ENCODE assay signal across 9 cellular contexts in the genomic region with DNA sequence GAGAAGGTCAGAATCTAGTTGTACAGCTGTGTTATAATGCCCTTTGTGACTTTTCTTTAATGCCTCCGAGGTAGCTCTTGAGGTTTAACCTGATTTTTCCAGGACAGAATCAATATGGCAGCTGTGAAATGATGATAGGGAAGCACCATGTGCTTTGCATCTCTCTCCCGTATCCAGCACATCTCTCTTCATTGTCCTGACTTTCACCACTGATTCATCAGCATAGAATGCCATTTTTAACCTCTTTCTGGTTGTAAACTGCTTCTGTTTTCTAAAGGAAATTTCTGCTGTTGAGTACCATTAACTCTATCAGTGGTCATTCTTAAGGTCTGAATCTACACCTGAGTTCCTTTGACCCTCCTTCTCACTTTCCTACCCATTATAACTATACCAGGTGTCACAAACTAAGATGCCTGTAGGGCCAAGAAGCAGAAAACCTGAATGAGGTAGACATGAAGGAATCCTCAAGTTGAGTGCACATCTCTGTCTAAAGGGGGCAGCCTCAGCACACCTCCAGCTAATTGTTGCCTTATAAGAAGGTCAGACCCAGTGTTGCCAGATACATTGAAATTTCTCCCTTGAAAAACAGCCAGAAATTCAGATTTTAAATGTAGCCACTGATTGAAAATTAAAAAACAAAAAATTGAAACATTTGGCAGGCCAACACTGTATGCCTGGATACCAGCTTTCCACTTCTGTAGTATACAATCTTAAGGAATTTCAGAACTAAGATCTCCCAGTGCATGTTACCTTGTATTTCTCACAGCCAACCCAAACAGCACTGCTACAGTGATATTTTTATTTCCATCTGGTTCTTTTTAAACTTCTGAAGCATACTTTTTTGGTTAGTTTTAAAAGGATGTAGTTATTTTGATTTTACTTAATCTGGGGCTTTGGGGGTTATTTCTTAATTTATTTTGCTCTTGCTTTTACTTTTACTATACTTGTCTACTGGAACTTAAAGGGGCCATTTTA. TPM values are rescaled to one million over a fixed set of nuclear protein-coding genes. Genes with fewer than 3 reads are reported as not detected.
A peak's percentile ranks its signal among the peaks of the same experiment; 100 is the strongest.
DNase-seq lines count a peak whose midpoint lies in the region; ATAC-seq, FAIRE-seq and TF ChIP-seq lines count a peak whose summit lies in the region.
"Had no signal": no experiment of that assay in that cellular context is flagged by ENCODE, and none has a peak within 500 bp of the region (broad histone marks: within the 10 kb centered on the region; RNA-seq: fewer than 3 reads in every experiment).

No MANE protein-coding gene starts in this region.

- H3K4me3 ChIP-seq in Loucy (ENCODE audit: low read length, poor library complexity, severe bottlenecking), result no peak overlapping the region
- H3K4me3 ChIP-seq in GM12878, result no peak overlapping the region
- no peak overlapping the region for H3K4me3 ChIP-seq in parathyroid adenoma (ENCODE audit: low read depth, low read length)

- H3K4me1 Mint-ChIP-seq in activated CD4-positive, alpha-beta T cell treated with anti-CD3 and anti-CD28 coated beads, Interleukin-2, amount 10 ng/mL, durations not matched to agents 7 days and 5 days, result no peaks in the 10 kb centered on the region

- H3K27me3 Mint-ChIP-seq in activated CD4-positive, alpha-beta T cell treated with anti-CD3 and anti-CD28 coated beads, Interleukin-2, amount 10 ng/mL, durations not matched to agents 7 days and 5 days, result peaks cover 30% of the 10 kb centered on the region

- peak; percentile 74 for FAIRE-seq in GM12878 (lab: Jason Lieb, UNC)

- no peak overlapping the region for H3K4me3 Mint-ChIP-seq in activated CD4-positive, alpha-beta T cell treated with anti-CD3 and anti-CD28 coated beads, Interleukin-2, amount 10 ng/mL, durations not matched to agents 7 days and 5 days

- H3F3A ChIP-seq in Loucy (ENCODE audit: low read depth), result no peaks in the 10 kb centered on the region

- no peaks in the 10 kb centered on the region for H3K9me3 Mint-ChIP-seq in activated CD4-positive, alpha-beta T cell treated with anti-CD3 and anti-CD28 coated beads, Interleukin-2, amount 10 ng/mL, durations not matched to agents 7 days and 5 days

- no peak overlapping the region for H3K9ac ChIP-seq in Loucy (ENCODE audit: low read depth, low read length, poor library complexity, severe bottlenecking)
- H3K9ac ChIP-seq in GM12878 (ENCODE audit: control insufficient read depth, insufficient read depth, low read length), result no peak overlapping the region
- H3K9ac ChIP-seq in parathyroid adenoma, result no peak overlapping the region

- no peak overlapping the region for H3K27ac ChIP-seq in GM12878 (ENCODE audit: control insufficient read depth, insufficient read depth)
- no peak overlapping the region for H3K27ac ChIP-seq in parathyroid adenoma

- no peaks in the 10 kb centered on the region for H3K27me3 ChIP-seq in Loucy (ENCODE audit: insufficient read depth, low read length, poor library complexity, severe bottlenecking)
- H3K27me3 ChIP-seq in GM12878 (replicated peaks in 1 of 2; ENCODE audit: control insufficient read depth in 2 of 2, insufficient read depth in 2 of 2, low read length in 1 of 2), result no peaks in the 10 kb centered on the region; a peak in 2 of 4 replicates
- H3K27me3 ChIP-seq in parathyroid adenoma (ENCODE audit: control insufficient read depth, insufficient read depth, low read length), result no peaks in the 10 kb centered on the region

- H3K27ac Mint-ChIP-seq in activated CD4-positive, alpha-beta T cell treated with anti-CD3 and anti-CD28 coated beads, Interleukin-2, amount 10 ng/mL, durations not matched to agents 7 days and 5 days, result no peak overlapping the region

- RAD21 ChIA-PET in GM12878 (lab: Charles Lee; ENCODE audit: unreplicated experiment), result interaction anchor here (0.8 to 0.9 kb wide), 2 partner anchors 146 to 786 kb away, joined by 3 read pairs; a partner anchor contains a TSS

- ATAC-seq in GM12878, result peak; percentile 77
- ATAC-seq in HG03432 (IDR thresholded peaks at IDR 0.05; ENCODE audit: unreplicated experiment), result no peak
- ATAC-seq in HG02588 (IDR thresholded peaks at IDR 0.05; ENCODE audit: unreplicated experiment), result no peak
- no peak for ATAC-seq in GM18861 (IDR thresholded peaks at IDR 0.05; ENCODE audit: unreplicated experiment)

- intact Hi-C loops in GM12878 (cut with micrococcal nuclease; ENCODE audit: unreplicated experiment), result loop anchor here (1.0 kb wide), 1 partner anchor 69 kb away; no protein-coding TSS in a partner anchor

- POLR2A ChIA-PET in activated CD4-positive, alpha-beta T cell treated with anti-CD3 and anti-CD28 coated beads, Interleukin-2, amount 10 ng/mL, durations not matched to agents 7 days and 5 days (lab: Charles Lee), result no interaction called here
- POLR2A ChIA-PET in GM12878 (lab: Charles Lee), result interaction anchor here (0.6 kb wide), 1 partner anchor 103 kb away, joined by 3 read pairs; no protein-coding TSS in a partner anchor

- SMC1A ChIA-PET in GM12878 (lab: Charles Lee; ENCODE audit: uncharacterized antibody, unreplicated experiment), result interaction anchor here (0.5 to 1.5 kb wide), 4 partner anchors 11 to 634 kb away, joined by 3 to 4 read pairs (median 3); no protein-coding TSS in a partner anchor

- peak; percentile 7 for DNase-seq in activated CD4-positive, alpha-beta T cell treated with anti-CD3 and anti-CD28 coated beads, Interleukin-2, amount 10 ng/mL, durations not matched to agents 7 days and 5 days
- no peak for DNase-seq in activated CD4-positive, alpha-beta T cell treated with anti-CD3 and anti-CD28 coated beads, Interleukin-2, amount 50 U/mL, for 4 hours
- no peak for DNase-seq in GM12878 (ENCODE audit: low read depth, low spot score)
- DNase-seq: NCI-H1048 had no signal

- no peak overlapping the region for H3K4me2 ChIP-seq in Loucy (ENCODE audit: low read depth, low read length, poor library complexity, severe bottlenecking)
- no peak overlapping the region for H3K4me2 ChIP-seq in GM12878 (ENCODE audit: control insufficient read depth, insufficient read depth)
- no peak overlapping the region for H3K4me2 ChIP-seq in parathyroid adenoma (ENCODE audit: low read length)

- H3K9me2 ChIP-seq in Loucy (replicated peaks; ENCODE audit: low read depth, low read length), result no peaks in the 10 kb centered on the region

- no peak for TF ChIP-seq EP300 in GM12878 (IDR thresholded peaks at IDR 0.05; ENCODE audit: borderline replicate concordance in 1 of 2, control insufficient read depth in 1 of 2, low read depth in 2 of 2, low read length in 2 of 2)

- no peaks in the 10 kb centered on the region for H3K36me3 ChIP-seq in Loucy (ENCODE audit: insufficient read depth, low read length)
- H3K36me3 ChIP-seq in GM12878 (ENCODE audit: control insufficient read depth in 2 of 2, insufficient read depth in 2 of 2, low read length in 1 of 2), result no peaks in the 10 kb centered on the region
- no peaks in the 10 kb centered on the region for H3K36me3 ChIP-seq in parathyroid adenoma (ENCODE audit: control insufficient read depth, insufficient read depth, low read length)

- 0% methylated on average over 2 of the region's 2 CpGs for WGBS in GM12878 (ENCODE audit: insufficient coverage, insufficient replicate concordance, low lambda C conversion rate, missing lambda C conversion rate)

- H3K79me2 ChIP-seq in Loucy (ENCODE audit: insufficient read depth, low read length) (no peaks in the 10 kb centered on the region), GM12878 (ENCODE audit: control insufficient read depth, insufficient read depth, low read length) (no peaks in the 10 kb centered on the region), parathyroid adenoma (no peaks in the 10 kb centered on the region)

- no peaks in the 10 kb centered on the region for H4K20me1 ChIP-seq in Loucy (ENCODE audit: insufficient read depth, low read length, poor library complexity, severe bottlenecking)
- H4K20me1 ChIP-seq in GM12878 (ENCODE audit: control insufficient read depth, insufficient read depth), result no peaks in the 10 kb centered on the region

- CTCF ChIA-PET in activated CD4-positive, alpha-beta T cell treated with anti-CD3 and anti-CD28 coated beads, Interleukin-2, amount 10 ng/mL, durations not matched to agents 7 days and 5 days (lab: Charles Lee), result interaction anchor here (1.9 kb wide), 1 partner anchor 9 kb away, joined by 5 read pairs; no protein-coding TSS in a partner anchor
- CTCF ChIA-PET in GM12878 (lab: Yijun Ruan, JAX), result interaction anchor here (1.0 to 1.8 kb wide), 3 partner anchors 9 to 68 kb away, joined by 3 to 5 read pairs (median 4); no protein-coding TSS in a partner anchor

- peak; percentile 44 for TF ChIP-seq RAD21 in GM12878 (IDR thresholded peaks at IDR 0.05; ENCODE audit: insufficient read depth, low read depth, low read length)

- no peaks in the 10 kb centered on the region for H3K36me3 Mint-ChIP-seq in activated CD4-positive, alpha-beta T cell treated with anti-CD3 and anti-CD28 coated beads, Interleukin-2, amount 10 ng/mL, durations not matched to agents 7 days and 5 days (ENCODE audit: low read depth)

- no peak overlapping the region for H2AFZ ChIP-seq in Loucy (ENCODE audit: low read length)
- no peak overlapping the region for H2AFZ ChIP-seq in GM12878 (ENCODE audit: control insufficient read depth, low read depth, low read length)
- no peak overlapping the region for H2AFZ ChIP-seq in parathyroid adenoma

- in situ Hi-C loops in GM12878 (cut with MboI), result no loop called here

- TF ChIP-seq CTCF in Loucy (conservative IDR thresholded peaks at IDR 0.05; ENCODE audit: low read length), result peak; percentile 66
- TF ChIP-seq CTCF in GM12878 (IDR thresholded peaks at IDR 0.05 in 2 of 3, conservative IDR thresholded peaks at IDR 0.05 in 1 of 3; ENCODE audit: control insufficient read depth in 2 of 3, extremely low read depth in 1 of 3, insufficient read depth in 1 of 3, low read depth in 3 of 3, low read length in 3 of 3), result peak; percentile 46 to 56 (median 51); a peak in 5 of 6 replicates
- TF ChIP-seq CTCF in parathyroid adenoma (IDR thresholded peaks at IDR 0.05), result peak; percentile 17

- TF ChIP-seq POLR2A in GM12878 (IDR thresholded peaks at IDR 0.05; ENCODE audit: low read depth, low read length), result no peak

- no peaks in the 10 kb centered on the region for H3K9me3 ChIP-seq in Loucy (ENCODE audit: insufficient read depth, low read depth, low read length)
- H3K9me3 ChIP-seq in GM12878 (replicated peaks; ENCODE audit: control insufficient read depth, insufficient read depth, low read length), result no peaks in the 10 kb centered on the region
- no peaks in the 10 kb centered on the region for H3K9me3 ChIP-seq in parathyroid adenoma (ENCODE audit: control insufficient read depth, low read length)

- BruUV-seq in GM12878 (replicated peaks; lab: Mats Ljungman, UMichigan), result no TSS peak

- H3K4me1 ChIP-seq in Loucy (ENCODE audit: insufficient read depth, low read length, poor library complexity, severe bottlenecking) (no peaks in the 10 kb centered on the region), GM12878 (ENCODE audit: control insufficient read depth, insufficient read depth, low read length) (no peaks in the 10 kb centered on the region), parathyroid adenoma (no peaks in the 10 kb centered on the region)

RNA-seq across cellular contexts. Expression of a gene that starts 35.8 kb away (rescaled TPM):
- not detected for total RNA-seq in activated CD4-positive, alpha-beta T cell treated with anti-CD3 and anti-CD28 coated beads, Interleukin-2, amount 10 ng/mL, durations not matched to agents 7 days and 5 days
- not detected in 2 replicates for total RNA-seq in GM12878 (2013; cell fraction: nucleolus; rRNA removed)
- total RNA-seq in GM12878 (2014; rRNA removed) (not detected in 2 replicates), GM12878 (2014; rRNA removed; fragmentation: Illumina TruSeq; extraction: Trizol) (not detected in 2 replicates), GM12878 (2021) (not detected in 2 replicates)
- not detected for polyA plus RNA-seq in GM12878 (2011; ENCODE audit: low read depth)
- polyA plus RNA-seq in GM12878 (2011; rRNA removed) (not detected in 2 replicates), GM12878 (2014; fragmentation: Illumina TruSeq; extraction: Trizol) (not detected in 2 replicates), GM12878 (2014; fragmentation: Nextera tagmentation; extraction: Ambion mirVana) (not detected), GM12878 (2014; rRNA removed) (not detected in 2 replicates), GM12878 (2016; fragmentation: Nextera tagmentation; extraction: Ambion mirVana) (not detected)
- polyA plus RNA-seq in GM12878 (2011; cell fraction: cytosol; rRNA removed), result not detected in 2 replicates
- polyA plus RNA-seq in GM12878 (2011; cell fraction: nucleus; rRNA removed), result not detected in 2 replicates
- not detected in 2 replicates for polyA plus RNA-seq in GM12878 (2012)
- polyA minus RNA-seq in GM12878 (2011; rRNA and poly(A)+ RNA removed), result not detected in 2 replicates
- not detected in 2 replicates for polyA minus RNA-seq in GM12878 (2011; cell fraction: cytosol; rRNA and poly(A)+ RNA removed)
- polyA minus RNA-seq in GM12878 (2011; cell fraction: nucleus; rRNA and poly(A)+ RNA removed), result not detected in 2 replicates
